Comparison of ENCODE assay signal across 24 cellular contexts in the genomic region with DNA sequence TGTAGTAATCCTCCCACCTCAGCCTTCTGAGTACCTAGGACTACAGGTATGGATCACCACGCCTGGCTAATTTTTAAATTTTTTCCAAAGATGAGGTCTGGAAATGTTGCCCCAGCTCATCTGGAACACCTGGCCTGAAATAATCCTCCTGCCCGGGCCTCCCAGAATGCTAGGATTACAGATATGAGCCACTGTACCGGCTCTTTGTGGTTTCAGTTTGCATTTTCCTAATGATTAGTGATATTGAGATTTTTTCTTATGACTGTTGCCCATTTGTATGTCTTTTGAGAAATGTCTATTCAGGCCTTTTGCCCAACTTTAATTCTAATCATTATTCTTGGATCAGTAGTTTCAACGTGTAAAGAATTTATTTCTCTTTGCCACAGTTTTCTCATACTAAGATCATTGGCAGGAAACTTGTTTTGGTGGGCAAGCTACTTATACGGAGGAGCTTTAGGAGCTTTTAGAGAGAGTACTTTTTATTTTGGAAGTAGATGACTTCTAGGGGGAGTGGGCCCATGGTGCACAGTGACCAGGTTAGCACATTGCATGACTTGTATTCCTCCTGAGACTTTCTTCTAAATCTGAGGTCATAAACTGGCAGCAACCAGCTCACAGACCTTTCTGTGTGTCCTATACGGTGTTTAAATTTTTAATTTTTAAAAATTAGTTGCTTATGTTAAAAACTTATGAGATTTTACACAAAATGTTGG.
DNase-seq lines count a peak whose midpoint lies in the region; ATAC-seq and TF ChIP-seq lines count a peak whose summit lies in the region.
"Had no signal": no experiment of that assay in that cellular context is flagged by ENCODE, and none has a peak within 500 bp of the region (broad histone marks: within the 10 kb centered on the region; RNA-seq: fewer than 3 reads in every experiment).

No MANE protein-coding gene starts in this region.

- H3K9me3 Mint-ChIP-seq in activated CD4-positive, alpha-beta T cell treated with anti-CD3 and anti-CD28 coated beads for 36 hours (ENCODE audit: low read depth): no peaks in the 10 kb centered on the region
- H3K9me3 Mint-ChIP-seq in CD4-positive, CD25-positive, alpha-beta regulatory T cell: peaks cover 0 to 4% (median 0%) of the 10 kb centered on the region in 7 donors
- no peaks in the 10 kb centered on the region for H3K9me3 Mint-ChIP-seq in WTC11
- no peaks in the 10 kb centered on the region for H3K9me3 Mint-ChIP-seq in effector memory CD8-positive, alpha-beta T cell
- H3K9me3 Mint-ChIP-seq: endodermal cell; stimulated activated memory B cell treated with anti-CD40 and anti-IgM and Interleukin-4, amounts not matched to agents 10 μg/mL and 1 μg/mL and 100 μg/mL, for 72 hours had no signal

- H3K4me1 ChIP-seq in CD4-positive, CD25-positive, alpha-beta regulatory T cell (ENCODE audit: control insufficient read depth, insufficient read depth, low read length, poor library complexity, severe bottlenecking): peaks cover 33% of the 10 kb centered on the region
- H3K4me1 ChIP-seq in right lobe of liver: no peaks in the 10 kb centered on the region
- H3K4me1 ChIP-seq: adrenal gland, breast epithelium, colonic mucosa had no signal

- WGBS in right lobe of liver (ENCODE audit: insufficient coverage, low coverage, low lambda C conversion rate, missing lambda C conversion rate): 86% methylated on average over 5 of the region's 6 CpGs

- H3K27ac Mint-ChIP-seq in activated CD4-positive, alpha-beta T cell treated with anti-CD3 and anti-CD28 coated beads for 36 hours: peak overlapping the region; percentile 86
- H3K27ac Mint-ChIP-seq in CD4-positive, CD25-positive, alpha-beta regulatory T cell: peak overlapping the region; percentile 21 to 91 (median 48)
- peak overlapping the region; percentile 64; the same call in 1 of the 2 replicates for H3K27ac Mint-ChIP-seq in WTC11
- H3K27ac Mint-ChIP-seq in effector memory CD8-positive, alpha-beta T cell: peak overlapping the region; percentile 4 to 85
- H3K27ac Mint-ChIP-seq: endodermal cell; stimulated activated memory B cell treated with anti-CD40 and anti-IgM and Interleukin-4, amounts not matched to agents 10 μg/mL and 1 μg/mL and 100 μg/mL, for 72 hours had no signal

- CTCF ChIA-PET in activated CD4-positive, alpha-beta T cell treated with anti-CD3 and anti-CD28 coated beads for 36 hours (lab: Charles Lee): interaction anchor here (0.6 to 4.1 kb wide), 8 partner anchors 9 to 67 kb away, joined by 3 to 34 read pairs (median 4); no protein-coding TSS in a partner anchor
- CTCF ChIA-PET in WTC11 (lab: Charles Lee): interaction anchor here (0.6 to 2.1 kb wide), 3 partner anchors 15 to 17 kb away, joined by 5 to 8 read pairs (median 5); no protein-coding TSS in a partner anchor

- H3K27ac ChIP-seq in CD4-positive, CD25-positive, alpha-beta regulatory T cell (ENCODE audit: insufficient read depth, low read length, poor library complexity, severe bottlenecking): peak overlapping the region; percentile 39
- no peak overlapping the region for H3K27ac ChIP-seq in right lobe of liver
- H3K27ac ChIP-seq: adrenal gland, breast epithelium, colonic mucosa, GM23248, lower lobe of right lung had no signal

- peaks cover 75% of the 10 kb centered on the region for H3K4me1 Mint-ChIP-seq in activated CD4-positive, alpha-beta T cell treated with anti-CD3 and anti-CD28 coated beads for 36 hours
- H3K4me1 Mint-ChIP-seq in CD4-positive, CD25-positive, alpha-beta regulatory T cell: peaks cover 54 to 92% (median 71%) of the 10 kb centered on the region in 4 donors
- peaks cover 17% of the 10 kb centered on the region for H3K4me1 Mint-ChIP-seq in WTC11
- H3K4me1 Mint-ChIP-seq in effector memory CD8-positive, alpha-beta T cell (ENCODE audit: low read depth in 2 of 2): peaks cover 36 to 68% of the 10 kb centered on the region in 2 donors

- POLR2A ChIA-PET in activated CD4-positive, alpha-beta T cell treated with anti-CD3 and anti-CD28 coated beads for 36 hours (lab: Charles Lee): no interaction called here
- POLR2A ChIA-PET in WTC11 (lab: Charles Lee): no interaction called here

- peak; percentile 44 for ATAC-seq in activated CD4-positive, alpha-beta T cell treated with anti-CD3 and anti-CD28 coated beads for 36 hours
- ATAC-seq in CD4-positive, CD25-positive, alpha-beta regulatory T cell (ENCODE audit: low read depth in 2 of 2): no peak
- no peak for ATAC-seq in WTC11
- ATAC-seq in effector memory CD8-positive, alpha-beta T cell (replicated peaks): no peak
- ATAC-seq in right lobe of liver: no peak
- ATAC-seq in HG03196 (IDR thresholded peaks at IDR 0.05; ENCODE audit: unreplicated experiment): no peak
- ATAC-seq: lower lobe of right lung; stimulated activated memory B cell treated with anti-CD40 and anti-IgM and Interleukin-4, amounts not matched to agents 10 μg/mL and 1 μg/mL and 100 μg/mL, for 72 hours had no signal

- no peak for TF ChIP-seq POLR2A in right lobe of liver (IDR thresholded peaks at IDR 0.05)

- DNase-seq in activated CD4-positive, alpha-beta T cell treated with anti-CD3 and anti-CD28 coated beads for 36 hours: peak; percentile 23
- DNase-seq in activated CD4-positive, alpha-beta T cell treated with anti-CD3 and anti-CD28 coated beads for 4 hours: no peak
- no peak for DNase-seq in CD4-positive, CD25-positive, alpha-beta regulatory T cell
- no peak for DNase-seq in WTC11 (ENCODE audit: low spot score)
- DNase-seq in effector memory CD8-positive, alpha-beta T cell: no peak
- DNase-seq in head of caudate nucleus: no peak
- DNase-seq in right lobe of liver: no peak
- DNase-seq: activated CD4-positive, alpha-beta T cell treated with anti-CD3 and anti-CD28 coated beads for 48 hours; adrenal gland; AML-193; Calu3; colonic mucosa; endodermal cell; GM23248; Kasumi-1; lower lobe of right lung; NCI-H1048; NCI-H1930; NCI-H226; NCI-H774 had no signal

- H3K36me3 Mint-ChIP-seq in activated CD4-positive, alpha-beta T cell treated with anti-CD3 and anti-CD28 coated beads for 36 hours (ENCODE audit: low read depth): peaks cover 71% of the 10 kb centered on the region
- peaks cover 63% of the 10 kb centered on the region for H3K36me3 Mint-ChIP-seq in CD4-positive, CD25-positive, alpha-beta regulatory T cell
- H3K36me3 Mint-ChIP-seq in WTC11: peaks cover 24% of the 10 kb centered on the region
- peaks cover 86% of the 10 kb centered on the region for H3K36me3 Mint-ChIP-seq in effector memory CD8-positive, alpha-beta T cell (ENCODE audit: insufficient read depth)

- TF ChIP-seq CTCF in WTC11 (IDR thresholded peaks at IDR 0.05): no peak
- no peak for TF ChIP-seq CTCF in right lobe of liver (IDR thresholded peaks at IDR 0.05)

- no peaks in the 10 kb centered on the region for H3K9me3 ChIP-seq in CD4-positive, CD25-positive, alpha-beta regulatory T cell (ENCODE audit: control insufficient read depth in 2 of 2, low read length in 2 of 2)
- no peaks in the 10 kb centered on the region for H3K9me3 ChIP-seq in right lobe of liver
- H3K9me3 ChIP-seq: adrenal gland, breast epithelium, colonic mucosa, lower lobe of right lung had no signal

- no peaks in the 10 kb centered on the region for H3K27me3 Mint-ChIP-seq in activated CD4-positive, alpha-beta T cell treated with anti-CD3 and anti-CD28 coated beads for 36 hours
- no peaks in the 10 kb centered on the region for H3K27me3 Mint-ChIP-seq in CD4-positive, CD25-positive, alpha-beta regulatory T cell
- H3K27me3 Mint-ChIP-seq in WTC11 (ENCODE audit: low read depth): no peaks in the 10 kb centered on the region
- no peaks in the 10 kb centered on the region for H3K27me3 Mint-ChIP-seq in effector memory CD8-positive, alpha-beta T cell
- H3K27me3 Mint-ChIP-seq: progenitor cell of endocrine pancreas; stimulated activated memory B cell treated with anti-CD40 and anti-IgM and Interleukin-4, amounts not matched to agents 10 μg/mL and 1 μg/mL and 100 μg/mL, for 72 hours had no signal

- peak overlapping the region; percentile 51 for H3K4me3 ChIP-seq in CD4-positive, CD25-positive, alpha-beta regulatory T cell (ENCODE audit: low read depth, low read length)
- no peak overlapping the region for H3K4me3 ChIP-seq in right lobe of liver
- H3K4me3 ChIP-seq: adrenal gland, breast epithelium, colonic mucosa, GM23248, lower lobe of right lung had no signal

- no peak overlapping the region for H3K4me3 Mint-ChIP-seq in activated CD4-positive, alpha-beta T cell treated with anti-CD3 and anti-CD28 coated beads for 36 hours
- H3K4me3 Mint-ChIP-seq in CD4-positive, CD25-positive, alpha-beta regulatory T cell: peak overlapping the region in 3 of 4 donors; percentile 23 to 61 (median 56)
- no peak overlapping the region for H3K4me3 Mint-ChIP-seq in WTC11
- peak overlapping the region; percentile 54 to 68 for H3K4me3 Mint-ChIP-seq in effector memory CD8-positive, alpha-beta T cell
- H3K4me3 Mint-ChIP-seq: endodermal cell; stimulated activated memory B cell treated with anti-CD40 and anti-IgM and Interleukin-4, amounts not matched to agents 10 μg/mL and 1 μg/mL and 100 μg/mL, for 72 hours had no signal

- H3K36me3 ChIP-seq in CD4-positive, CD25-positive, alpha-beta regulatory T cell (ENCODE audit: control insufficient read depth, insufficient read depth, low read length): peaks cover 92% of the 10 kb centered on the region
- H3K36me3 ChIP-seq in right lobe of liver: peaks cover 0 to 12% (median 0%) of the 10 kb centered on the region in 4 donors
- H3K36me3 ChIP-seq: breast epithelium had no signal

- intact Hi-C loops in activated CD4-positive, alpha-beta T cell treated with anti-CD3 and anti-CD28 coated beads for 36 hours (cut with DNase I, micrococcal nuclease): no loop called here
- intact Hi-C loops in head of caudate nucleus (cut with DNase I) (no loop called here), right lobe of liver (cut with DNase I) (no loop called here)

- H3K27me3 ChIP-seq in CD4-positive, CD25-positive, alpha-beta regulatory T cell (ENCODE audit: control insufficient read depth, insufficient read depth, low read length): no peaks in the 10 kb centered on the region
- H3K27me3 ChIP-seq in right lobe of liver: no peaks in the 10 kb centered on the region
- H3K27me3 ChIP-seq: adrenal gland, breast epithelium, colonic mucosa had no signal

TF ChIP-seq in WTC11, 78 proteins besides CTCF, POLR2A, EP300 and RAD21:
- no peak for TF ChIP-seq ZNF396 (CRISPR knock-in tag; IDR thresholded peaks at IDR 0.05; ENCODE audit: borderline replicate concordance)

Comparison
In these comparisons a context has a peak if more than half of its experiments do, and no peak if none do; other contexts are left out.
1. H3K4me3 Mint-ChIP-seq: peak in CD4-positive, CD25-positive, alpha-beta regulatory T cell (3 of 4) and effector memory CD8-positive, alpha-beta T cell (2 of 2); none in activated CD4-positive, alpha-beta T cell treated with anti-CD3 and anti-CD28 coated beads for 36 hours (single experiment) and WTC11 (single experiment).
2. Peak in every context shown above with its lines, with median percentiles within 50 percentile points of each other: H3K27ac Mint-ChIP-seq.